Comparison of ENCODE assay signal across 8 cellular contexts in the genomic region with DNA sequence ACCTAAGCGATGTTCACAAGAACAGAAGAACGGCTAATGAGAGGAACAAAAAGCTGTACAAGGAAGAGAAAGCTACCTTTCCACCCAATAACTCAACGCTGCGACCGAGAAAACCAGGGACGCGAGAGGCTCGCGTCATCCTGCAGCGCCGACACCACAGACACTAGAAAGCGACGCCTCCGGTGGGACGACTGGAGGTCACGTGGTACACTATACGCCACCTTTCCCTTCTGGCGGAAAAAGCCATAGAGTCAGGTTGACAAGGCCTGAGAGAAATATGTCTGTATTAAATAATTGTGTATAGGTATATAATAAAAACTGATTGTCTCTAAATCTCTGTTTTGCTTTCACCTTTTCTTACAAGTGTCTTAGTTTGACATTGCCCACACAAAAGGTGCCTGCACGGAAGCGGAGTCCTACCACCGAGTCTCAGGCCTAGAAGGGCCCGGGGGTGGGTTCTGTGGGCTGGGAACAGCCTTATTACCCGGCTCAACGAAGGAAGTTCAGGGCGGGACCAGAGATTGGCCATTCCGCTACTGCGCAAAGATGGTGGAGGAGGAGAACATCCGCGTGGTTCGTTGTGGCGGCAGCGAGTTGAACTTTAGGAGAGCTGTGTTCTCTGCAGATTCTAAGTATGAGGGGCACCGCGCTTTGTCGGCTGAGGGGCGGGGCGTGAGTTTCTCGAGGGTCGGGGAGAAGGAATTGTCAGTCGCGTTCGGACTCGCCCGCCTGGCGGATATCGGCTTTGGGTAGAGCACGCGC. TPM values are rescaled to one million over a fixed set of nuclear protein-coding genes. Genes with fewer than 3 reads are reported as not detected.
DNase-seq lines count a peak whose midpoint lies in the region; ATAC-seq and TF ChIP-seq lines count a peak whose summit lies in the region.

A gene (plus strand): TSS at position 528 of the 762 bp plus-strand sequence. CDS start 19 bp downstream, at position 547.

- intact Hi-C loops in PC-9 (cut with micrococcal nuclease; ENCODE audit: unreplicated experiment): loop anchor here (1.0 kb wide), 1 partner anchor 322 kb away; no protein-coding TSS in a partner anchor

- no peaks in the 10 kb centered on the region for H3K36me3 ChIP-seq in PC-9 (ENCODE audit: low read depth)

- POLR2A ChIA-PET in PC-9 (lab: Charles Lee; ENCODE audit: unreplicated experiment): interaction anchor here (0.6 kb wide), 3 partner anchors 143 to 1458 kb away, joined by 3 to 4 read pairs (median 3); no protein-coding TSS in a partner anchor

- H3K4me1 ChIP-seq in PC-9 (replicated peaks; ENCODE audit: insufficient read depth): peaks cover 15% of the 10 kb centered on the region

- H3K79me2 ChIP-seq in PC-9 (ENCODE audit: low read depth): peaks cover 47% of the 10 kb centered on the region

- no peaks in the 10 kb centered on the region for H3K9me2 ChIP-seq in PC-9 (ENCODE audit: insufficient read depth)

- no peaks in the 10 kb centered on the region for H3K9me3 ChIP-seq in PC-9 (ENCODE audit: insufficient read depth, low read depth)

- TF ChIP-seq CTCF in PC-9 (conservative IDR thresholded peaks at IDR 0.05): no peak
- TF ChIP-seq CTCF in epithelial cell of proximal tubule (conservative IDR thresholded peaks at IDR 0.05; ENCODE audit: low read depth, low read length): no peak

- H3F3A ChIP-seq in PC-9 (ENCODE audit: insufficient read depth, low read depth): no peaks in the 10 kb centered on the region

- DNase-seq in DMS153 (lab: John Stamatoyannopoulos, UW) (peak; percentile 85), PC-9 (peak; percentile 76 to 78), epithelial cell of proximal tubule (ENCODE audit: low read depth) (peak; percentile 87), mucosa of gallbladder (ENCODE audit: low spot score) (peak; percentile 95)
- peak; percentile 92 for DNase-seq in Jurkat, Clone E6-1 (ENCODE audit: low read depth, low spot score)
- peak; percentile 90 for DNase-seq in activated T-cell treated with anti-CD3 and anti-CD28 coated beads, Interleukin-2, amount 50 U/mL, for 1 hour
- DNase-seq in stimulated activated CD8-positive, alpha-beta memory T cell treated with anti-CD3 and anti-CD28 coated beads, Interleukin-4, amount 100 ng/mL, for 4 hours (ENCODE audit: low read depth in 2 of 2, low spot score in 1 of 2): peak; percentile 86 to 87

- peak within 1 kb of the TSS; percentile 96 for H2AFZ ChIP-seq in PC-9

- no TSS peak for BruUV-seq in PC-9 (replicated peaks; lab: Mats Ljungman, UMichigan)

- CTCF ChIA-PET in PC-9 (lab: Charles Lee): no interaction called here

- H3K4me3 ChIP-seq in Jurkat, Clone E6-1 (ENCODE audit: low read length): peak within 1 kb of the TSS; percentile 89
- H3K4me3 ChIP-seq in PC-9: peak within 1 kb of the TSS; percentile 95
- peak within 1 kb of the TSS; percentile 86 for H3K4me3 ChIP-seq in epithelial cell of proximal tubule (ENCODE audit: low read depth, low read length)

- no peaks in the 10 kb centered on the region for H4K20me1 ChIP-seq in PC-9 (ENCODE audit: insufficient read depth)

- peak; percentile 85 for ATAC-seq in GM21619 (IDR thresholded peaks at IDR 0.05; ENCODE audit: unreplicated experiment)

- H3K27ac ChIP-seq in PC-9: peak within 1 kb of the TSS; percentile 73

- H3K4me2 ChIP-seq in PC-9: peak within 1 kb of the TSS; percentile 87

- no peaks in the 10 kb centered on the region for H3K27me3 ChIP-seq in PC-9 (ENCODE audit: insufficient read depth, low read depth)

RNA-seq across cellular contexts. Expression of the gene that starts here (rescaled TPM):
- 51.1 TPM for polyA plus RNA-seq in Jurkat, Clone E6-1 (2012; ENCODE audit: insufficient read depth, insufficient read length)
- total RNA-seq in PC-9 (2021) (18.5 and 27.5 TPM in 2 replicates), epithelial cell of proximal tubule (33.6 and 50.5 TPM in 2 replicates), mucosa of gallbladder (18.8 TPM)

Comparison
In these comparisons a context has a peak if more than half of its experiments do, and no peak if none do; other contexts are left out.
1. Peak in every context shown above with its lines: DNase-seq, ATAC-seq, H3K4me3 ChIP-seq and H3K27ac ChIP-seq.